In genomic region chr19:30208661-30209060, GRCh38 we compare ENCODE assay signal across 23 cellular contexts.
"Had no signal": no experiment of that assay in that cellular context is flagged by ENCODE, and none has a peak within 500 bp of the region (broad histone marks: within the 10 kb centered on the region; RNA-seq: fewer than 3 reads in every experiment).

No MANE protein-coding gene starts in this region.

- DNase-seq: activated B cell treated with CpG ODN at 0.5 μM for 24 hours; activated CD4-positive, alpha-beta memory T cell treated with anti-CD3 and anti-CD28 coated beads for 36 hours; activated CD8-positive, alpha-beta memory T cell treated with anti-CD3 and anti-CD28 coated beads, Interleukin-2, amount 10 ng/mL, durations not matched to agents 7 days and 5 days; activated CD8-positive, alpha-beta memory T cell treated with anti-CD3 and anti-CD28 coated beads, Interleukin-2, amount 50 U/mL, for 4 hours; activated CD8-positive, alpha-beta T cell treated with anti-CD3 and anti-CD28 coated beads, Interleukin-2, amount 10 ng/mL, durations not matched to agents 7 days and 5 days; activated effector memory CD4-positive, alpha-beta T cell treated with anti-CD3 and anti-CD28 coated beads, Interleukin-2, amount 50 U/mL, for 16 hours; activated naive CD4-positive, alpha-beta T cell treated with anti-CD3 and anti-CD28 coated beads for 36 hours; activated naive CD8-positive, alpha-beta T cell treated with anti-CD3 and anti-CD28 coated beads, Interleukin-2, amount 10 ng/mL, durations not matched to agents 7 days and 5 days; activated T-cell treated with anti-CD3 and anti-CD28 coated beads, Interleukin-2, amount 50 U/mL, for 1 hour; activated T-cell treated with anti-CD3 and anti-CD28 coated beads, Interleukin-2, amount 50 U/mL, for 48 hours; cortex of kidney; dermis blood vessel endothelial cell; effector CD8-positive, alpha-beta T cell; foreskin fibroblast; T-helper 1 cell; T-helper 17 cell; T1000; WERI-Rb-1 had no signal

- H3K4me3 ChIP-seq: ascending aorta, breast epithelium, cardiac muscle cell had no signal

- H3K9me3 ChIP-seq: ascending aorta had no signal

- H3K36me3 ChIP-seq: ascending aorta, breast epithelium, cardiac muscle cell, WERI-Rb-1 had no signal

- ATAC-seq: activated CD4-positive, CD25-positive, alpha-beta regulatory T cell treated with anti-CD3 and anti-CD28 coated beads, Interleukin-2, amount 50 U/mL, for 24 hours; activated CD8-positive, alpha-beta memory T cell treated with anti-CD3 and anti-CD28 coated beads, Interleukin-2, amount 10 ng/mL, durations not matched to agents 7 days and 5 days; activated CD8-positive, alpha-beta T cell treated with anti-CD3 and anti-CD28 coated beads, Interleukin-2, amount 10 ng/mL, durations not matched to agents 7 days and 5 days; T-helper 17 cell had no signal

- H3K27ac ChIP-seq: ascending aorta, breast epithelium, cardiac muscle cell, epithelial cell of prostate, WERI-Rb-1 had no signal

- H3K4me1 ChIP-seq: ascending aorta, breast epithelium had no signal

- H3K27me3 ChIP-seq: ascending aorta, cardiac muscle cell had no signal
